Comparison of ENCODE assay signal across 10 cellular contexts in the genomic region with DNA sequence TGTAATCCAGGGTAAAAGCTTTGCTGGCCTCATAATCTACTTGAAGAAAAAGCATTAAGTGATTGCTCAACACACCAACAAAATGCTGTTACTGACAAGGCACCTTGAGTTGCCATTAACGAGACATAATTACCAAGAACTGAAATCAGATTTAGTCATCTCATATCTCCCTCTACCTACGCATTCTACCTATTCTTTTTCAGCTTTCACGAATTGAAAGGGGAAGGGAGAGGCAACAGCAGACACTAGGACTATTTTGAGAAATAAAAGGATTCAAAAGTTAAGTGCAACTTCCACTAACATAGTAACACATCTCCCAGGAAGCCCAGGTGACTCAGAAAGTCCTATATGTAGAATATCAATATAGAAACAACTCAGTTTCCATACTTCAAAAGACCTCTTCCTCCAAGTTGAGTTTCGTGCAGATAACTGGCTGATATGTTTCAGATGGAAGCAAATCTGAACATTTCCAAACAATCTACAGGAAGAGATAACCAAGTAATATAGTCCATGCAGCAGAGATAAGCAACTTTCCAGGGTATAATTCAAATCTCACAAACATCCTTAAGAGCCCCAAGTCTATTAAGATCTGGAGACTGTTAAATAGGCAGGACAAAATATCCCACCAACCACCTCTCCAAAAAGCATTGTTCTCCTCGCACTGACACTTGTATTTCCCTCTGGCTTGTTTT. TPM values are rescaled to one million over a fixed set of nuclear protein-coding genes. Genes with fewer than 3 reads are reported as not detected.
A peak's percentile ranks its signal among the peaks of the same experiment; 100 is the strongest.
DNase-seq lines count a peak whose midpoint lies in the region; ATAC-seq and TF ChIP-seq lines count a peak whose summit lies in the region.
"Had no signal": no experiment of that assay in that cellular context is flagged by ENCODE, and none has a peak within 500 bp of the region (broad histone marks: within the 10 kb centered on the region; RNA-seq: fewer than 3 reads in every experiment).

No MANE protein-coding gene starts in this region.

- H3K36me3 Mint-ChIP-seq in activated T-cell treated with anti-CD3 and anti-CD28 coated beads, Interleukin-2, amount 50 U/mL, for 24 hours (ENCODE audit: low read depth), result no peaks in the 10 kb centered on the region
- H3K36me3 Mint-ChIP-seq in effector memory CD8-positive, alpha-beta T cell (ENCODE audit: insufficient read depth), result no peaks in the 10 kb centered on the region
- peaks cover 25 to 64% of the 10 kb centered on the region in 2 donors for H3K36me3 Mint-ChIP-seq in stimulated activated naive B cell treated with anti-CD40 and anti-IgM and Interleukin-4, amounts not matched to agents 10 μg/mL and 1 μg/mL and 100 μg/mL, for 72 hours

- H3K27ac ChIP-seq in left ventricle myocardium inferior (replicated peaks) (no peak overlapping the region), ascending aorta (no peak overlapping the region)

- peak overlapping the region; percentile 68 for H3K4me3 Mint-ChIP-seq in activated T-cell treated with anti-CD3 and anti-CD28 coated beads, Interleukin-2, amount 50 U/mL, for 24 hours
- peak overlapping the region; percentile 11 to 30 for H3K4me3 Mint-ChIP-seq in effector memory CD8-positive, alpha-beta T cell
- H3K4me3 Mint-ChIP-seq in stimulated activated naive B cell treated with anti-CD40 and anti-IgM and Interleukin-4, amounts not matched to agents 10 μg/mL and 1 μg/mL and 100 μg/mL, for 72 hours, result peak overlapping the region; percentile 94 to 95

- TF ChIP-seq CTCF in left ventricle myocardium inferior (IDR thresholded peaks at IDR 0.05; ENCODE audit: borderline replicate concordance), result no peak
- TF ChIP-seq CTCF in ascending aorta (IDR thresholded peaks at IDR 0.05), result no peak

- no peak for DNase-seq in activated T-cell treated with anti-CD3 and anti-CD28 coated beads, Interleukin-2, amount 50 U/mL, for 24 hours
- no peak for DNase-seq in activated T-cell treated with anti-CD3 and anti-CD28 coated beads, Interleukin-2, amount 50 U/mL, for 1 hour
- DNase-seq in effector memory CD8-positive, alpha-beta T cell, result no peak
- no peak for DNase-seq in stimulated activated naive B cell treated with anti-CD40 and anti-IgM and Interleukin-4, amounts not matched to agents 10 μg/mL and 1 μg/mL and 100 μg/mL, for 72 hours
- DNase-seq in SKM-1 (lab: John Stamatoyannopoulos, UW; ENCODE audit: unreplicated experiment) (no peak), left ventricle myocardium inferior (no peak), ascending aorta (ENCODE audit: low spot score in 2 of 2) (no peak)
- DNase-seq: cortex of kidney, pancreas had no signal

- H3K36me3 ChIP-seq in left ventricle myocardium inferior, result no peaks in the 10 kb centered on the region
- H3K36me3 ChIP-seq in ascending aorta, result no peaks in the 10 kb centered on the region
- H3K36me3 ChIP-seq: pancreas had no signal

- H3K27me3 Mint-ChIP-seq in activated T-cell treated with anti-CD3 and anti-CD28 coated beads, Interleukin-2, amount 50 U/mL, for 24 hours, result peaks cover 84% of the 10 kb centered on the region
- H3K27me3 Mint-ChIP-seq in effector memory CD8-positive, alpha-beta T cell, result peaks cover 65 to 98% of the 10 kb centered on the region in 2 donors
- H3K27me3 Mint-ChIP-seq in stimulated activated naive B cell treated with anti-CD40 and anti-IgM and Interleukin-4, amounts not matched to agents 10 μg/mL and 1 μg/mL and 100 μg/mL, for 72 hours, result no peaks in the 10 kb centered on the region

- H3K27ac Mint-ChIP-seq in activated T-cell treated with anti-CD3 and anti-CD28 coated beads, Interleukin-2, amount 50 U/mL, for 24 hours, result peak overlapping the region; percentile 79
- no peak overlapping the region for H3K27ac Mint-ChIP-seq in effector memory CD8-positive, alpha-beta T cell
- H3K27ac Mint-ChIP-seq in stimulated activated naive B cell treated with anti-CD40 and anti-IgM and Interleukin-4, amounts not matched to agents 10 μg/mL and 1 μg/mL and 100 μg/mL, for 72 hours, result peak overlapping the region; percentile 90

- ATAC-seq in HG03442 (IDR thresholded peaks at IDR 0.05; ENCODE audit: unreplicated experiment), result peak; percentile 80
- no peak for ATAC-seq in effector memory CD8-positive, alpha-beta T cell (replicated peaks)
- ATAC-seq in stimulated activated naive B cell treated with anti-CD40 and anti-IgM and Interleukin-4, amounts not matched to agents 10 μg/mL and 1 μg/mL and 100 μg/mL, for 72 hours (replicated peaks), result peak; percentile 56 to 62
- ATAC-seq: pancreas had no signal

- H3K27me3 ChIP-seq in left ventricle myocardium inferior (ENCODE audit: low read depth) (no peaks in the 10 kb centered on the region), ascending aorta (no peaks in the 10 kb centered on the region)
- H3K27me3 ChIP-seq: pancreas had no signal

- H3K9me3 Mint-ChIP-seq in activated T-cell treated with anti-CD3 and anti-CD28 coated beads, Interleukin-2, amount 50 U/mL, for 24 hours, result peaks cover 4% of the 10 kb centered on the region
- H3K9me3 Mint-ChIP-seq in effector memory CD8-positive, alpha-beta T cell, result no peaks in the 10 kb centered on the region
- peaks cover 0 to 2% of the 10 kb centered on the region in 2 donors for H3K9me3 Mint-ChIP-seq in stimulated activated naive B cell treated with anti-CD40 and anti-IgM and Interleukin-4, amounts not matched to agents 10 μg/mL and 1 μg/mL and 100 μg/mL, for 72 hours

- peaks cover 30% of the 10 kb centered on the region for H3K4me1 Mint-ChIP-seq in activated T-cell treated with anti-CD3 and anti-CD28 coated beads, Interleukin-2, amount 50 U/mL, for 24 hours (ENCODE audit: low read depth)
- H3K4me1 Mint-ChIP-seq in effector memory CD8-positive, alpha-beta T cell (ENCODE audit: low read depth in 2 of 2), result peaks cover 5 to 13% of the 10 kb centered on the region in 2 donors
- peaks cover 66 to 79% of the 10 kb centered on the region in 2 donors for H3K4me1 Mint-ChIP-seq in stimulated activated naive B cell treated with anti-CD40 and anti-IgM and Interleukin-4, amounts not matched to agents 10 μg/mL and 1 μg/mL and 100 μg/mL, for 72 hours

- H3K4me3 ChIP-seq in left ventricle myocardium inferior (no peak overlapping the region), ascending aorta (no peak overlapping the region)

- H3K9me3 ChIP-seq in left ventricle myocardium inferior (replicated peaks), result no peaks in the 10 kb centered on the region
- H3K9me3 ChIP-seq in ascending aorta, result no peaks in the 10 kb centered on the region
- H3K9me3 ChIP-seq: pancreas had no signal

- intact Hi-C loops in left ventricle myocardium inferior (cut with micrococcal nuclease) (no loop called here), ascending aorta (cut with DNase I) (no loop called here)

- H3K4me1 ChIP-seq in left ventricle myocardium inferior, result peaks cover 31% of the 10 kb centered on the region
- H3K4me1 ChIP-seq in ascending aorta, result peaks cover 0 to 9% of the 10 kb centered on the region in 2 donors

RNA-seq across cellular contexts. Expression of a gene that starts 1.9 kb away (rescaled TPM):
- 6.4 TPM for total RNA-seq in left ventricle myocardium inferior
- total RNA-seq in ascending aorta, result 169 TPM

RNA-seq across cellular contexts. Expression of a gene that starts 2.4 kb away (rescaled TPM):
- total RNA-seq in left ventricle myocardium inferior (0.08 TPM), ascending aorta (0.43 TPM)

Comparison
In these comparisons a context has a peak if more than half of its experiments do, and no peak if none do; other contexts are left out.
1. H3K27ac Mint-ChIP-seq: peak in activated T-cell treated with anti-CD3 and anti-CD28 coated beads, Interleukin-2, amount 50 U/mL, for 24 hours (single experiment) and stimulated activated naive B cell treated with anti-CD40 and anti-IgM and Interleukin-4, amounts not matched to agents 10 μg/mL and 1 μg/mL and 100 μg/mL, for 72 hours (single experiment); none in effector memory CD8-positive, alpha-beta T cell (0 of 2).
2. H3K4me3 Mint-ChIP-seq: peak in every context shown above with its lines; median percentile 94 in stimulated activated naive B cell treated with anti-CD40 and anti-IgM and Interleukin-4, amounts not matched to agents 10 μg/mL and 1 μg/mL and 100 μg/mL, for 72 hours; 68 in activated T-cell treated with anti-CD3 and anti-CD28 coated beads, Interleukin-2, amount 50 U/mL, for 24 hours; 20 in effector memory CD8-positive, alpha-beta T cell.
3. RNA of a gene that starts 1.9 kb away (total RNA-seq): 169 TPM in ascending aorta (single experiment); 6.4 TPM in left ventricle myocardium inferior (single experiment); every median in the first group is over 10 times any median in the second.